ENCODE assay signal across 20 cellular contexts in the genomic region with DNA sequence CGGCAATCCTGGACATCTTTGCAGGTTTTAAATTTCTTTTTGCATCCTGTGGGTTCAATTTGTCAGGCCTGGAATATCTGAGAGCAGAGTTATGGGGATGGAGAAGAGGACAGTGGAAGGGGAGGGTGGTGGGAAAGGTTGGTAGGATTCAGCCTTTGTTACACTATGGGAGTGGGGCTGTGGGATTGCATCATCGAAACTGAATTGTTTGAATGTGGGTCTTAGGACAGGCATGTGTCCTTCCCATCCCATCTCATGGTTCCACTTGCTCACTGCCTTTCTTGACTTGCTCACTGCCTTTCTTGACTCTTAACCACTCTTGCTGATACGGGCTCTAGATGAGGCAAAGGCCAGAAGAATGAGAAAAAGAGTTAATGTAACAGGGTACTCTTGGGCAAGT. TPM values are rescaled to one million over a fixed set of nuclear protein-coding genes. Genes with fewer than 3 reads are reported as not detected.
"Had no signal": no experiment of that assay in that cellular context is flagged by ENCODE, and none has a peak within 500 bp of the region (broad histone marks: within the 10 kb centered on the region; RNA-seq: fewer than 3 reads in every experiment).

No MANE protein-coding gene starts in this region.

- H3K4me3 Mint-ChIP-seq: activated CD4-positive, alpha-beta T cell treated with anti-CD3 and anti-CD28 coated beads, Interleukin-2, amount 10 ng/mL, durations not matched to agents 7 days and 5 days; activated T-cell treated with anti-CD3 and anti-CD28 coated beads, Interleukin-2, amount 50 U/mL, for 72 hours had no signal

- H3K9me3 ChIP-seq: adrenal gland, left lung, tibial nerve, vagina had no signal

- H3K4me1 ChIP-seq: left lung, parathyroid adenoma had no signal

- ATAC-seq: activated CD4-positive, CD25-positive, alpha-beta regulatory T cell treated with anti-CD3 and anti-CD28 coated beads, Interleukin-2, amount 50 U/mL, for 24 hours; activated T-cell treated with anti-CD3 and anti-CD28 coated beads, Interleukin-2, amount 50 U/mL, for 72 hours; left lung had no signal

- H3K9ac ChIP-seq: parathyroid adenoma had no signal

- H3K79me2 ChIP-seq: parathyroid adenoma had no signal

- DNase-seq: activated CD4-positive, alpha-beta T cell treated with anti-CD3 and anti-CD28 coated beads, Interleukin-2, amount 10 ng/mL, durations not matched to agents 7 days and 5 days; activated effector memory CD4-positive, alpha-beta T cell treated with anti-CD3 and anti-CD28 coated beads, Interleukin-2, amount 50 U/mL, for 16 hours; activated naive CD4-positive, alpha-beta T cell treated with anti-CD3 and anti-CD28 coated beads, Interleukin-2, amount 50 U/mL, for 16 hours; activated T-cell treated with anti-CD3 and anti-CD28 coated beads, Interleukin-2, amount 50 U/mL, for 72 hours; adrenal gland; dorsolateral prefrontal cortex; foreskin melanocyte; glutamatergic neuron; kidney; left lung; mammary epithelial cell; midbrain; stimulated activated CD8-positive, alpha-beta memory T cell treated with anti-CD3 and anti-CD28 coated beads, Interleukin-4, amount 100 ng/mL, for 48 hours; stimulated activated naive CD4-positive, alpha-beta T cell had no signal

- H3K9me3 Mint-ChIP-seq: activated T-cell treated with anti-CD3 and anti-CD28 coated beads, Interleukin-2, amount 50 U/mL, for 72 hours had no signal

- H3K27ac ChIP-seq: adrenal gland, dorsolateral prefrontal cortex, epithelial cell of prostate, left lung, parathyroid adenoma, tibial nerve, vagina had no signal

- H3K27ac Mint-ChIP-seq: activated CD4-positive, alpha-beta T cell treated with anti-CD3 and anti-CD28 coated beads, Interleukin-2, amount 10 ng/mL, durations not matched to agents 7 days and 5 days; activated T-cell treated with anti-CD3 and anti-CD28 coated beads, Interleukin-2, amount 50 U/mL, for 72 hours had no signal

- H2AFZ ChIP-seq: parathyroid adenoma had no signal

- H3K36me3 ChIP-seq: adrenal gland, left lung, tibial nerve, vagina had no signal

- H3K27me3 ChIP-seq: adrenal gland, dorsolateral prefrontal cortex, left lung, tibial nerve, vagina had no signal

- H3K4me3 ChIP-seq: adrenal gland, dorsolateral prefrontal cortex, left lung, tibial nerve, vagina had no signal

RNA-seq across cellular contexts. Expression of gene IGFBP5, which starts 49.2 kb away (rescaled TPM):
- total RNA-seq: activated CD4-positive, alpha-beta T cell treated with anti-CD3 and anti-CD28 coated beads, Interleukin-2, amount 10 ng/mL, durations not matched to agents 7 days and 5 days; activated T-cell treated with anti-CD3 and anti-CD28 coated beads, Interleukin-2, amount 50 U/mL, for 72 hours; T-helper 1 cell treated with Interleukin-12 subunit alpha and Interleukin-12 subunit beta and Interleukin-4 antibody, amounts not matched to agents 30 ng/mL and 1 ng/mL, for 36 hours had no signal
